14 cellular contexts compared by ENCODE assay signal in the genomic region with DNA sequence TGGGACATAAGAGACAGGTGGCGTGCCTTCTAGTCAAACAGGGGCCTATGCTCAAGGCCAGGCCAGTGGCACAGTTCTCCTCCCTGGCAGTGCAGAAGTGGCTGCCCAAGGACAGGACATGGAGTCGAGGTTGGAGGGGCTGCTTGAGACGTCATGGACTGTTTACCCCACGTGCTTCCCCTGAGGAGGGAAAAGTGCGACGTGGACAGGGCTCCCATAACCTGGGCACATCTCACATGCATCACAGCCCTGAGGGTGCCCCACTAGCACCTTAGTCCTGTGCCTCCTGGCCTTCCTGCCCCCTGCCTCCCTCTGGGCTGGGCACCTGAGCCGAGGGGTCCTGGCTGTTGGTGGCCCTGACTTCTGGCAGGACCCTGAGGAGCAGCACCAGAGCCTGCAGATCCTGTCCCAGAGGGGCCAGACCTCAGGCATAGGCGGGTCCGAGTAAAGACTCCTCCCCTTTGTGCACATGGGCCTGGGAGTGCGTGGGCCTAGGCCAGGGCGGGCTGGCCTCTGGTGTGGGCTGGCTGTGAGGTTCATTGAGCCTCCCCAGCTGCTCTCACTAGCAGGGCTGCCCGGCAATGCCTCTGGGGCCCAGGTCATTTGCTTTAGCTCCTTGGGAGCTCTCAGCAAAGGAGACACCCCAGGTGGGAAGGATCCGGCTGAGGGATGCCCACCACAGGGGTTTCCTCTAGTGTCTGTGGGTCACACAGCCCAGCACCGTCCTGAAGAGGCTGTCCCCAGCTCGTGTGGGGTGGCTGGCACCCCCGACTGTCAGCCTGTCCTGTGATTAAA.
"Had no signal": no experiment of that assay in that cellular context is flagged by ENCODE, and none has a peak within 500 bp of the region (broad histone marks: within the 10 kb centered on the region; RNA-seq: fewer than 3 reads in every experiment).

No MANE protein-coding gene starts in this region.

- H3K9me3 Mint-ChIP-seq: activated B cell treated with CpG ODN at 0.5 μM for 24 hours; activated CD4-positive, alpha-beta T cell treated with anti-CD3 and anti-CD28 coated beads, Interleukin-2, amount 10 ng/mL, durations not matched to agents 24 days and 14 days; activated naive CD8-positive, alpha-beta T cell treated with anti-CD3 and anti-CD28 coated beads for 36 hours; activated T-helper 17 cell treated with anti-CD3 and anti-CD28 coated beads, Interleukin-2, amount 50 U/mL, for 72 hours; stimulated activated naive CD8-positive, alpha-beta T cell treated with anti-CD3 and anti-CD28 coated beads, Interleukin-15, amount 100 ng/mL, for 72 hours had no signal

- FAIRE-seq: colon, islet of Langerhans had no signal

- H3K4me3 ChIP-seq: lung, psoas muscle, testis had no signal

- H3K9me3 ChIP-seq: psoas muscle, testis had no signal

- H3K27me3 ChIP-seq: foreskin keratinocyte, testis had no signal

- H3K4me1 ChIP-seq: foreskin keratinocyte, testis had no signal

- ATAC-seq: activated T-helper 17 cell treated with anti-CD3 and anti-CD28 coated beads, Interleukin-2, amount 50 U/mL, for 72 hours; foreskin keratinocyte; naive thymus-derived CD4-positive, alpha-beta T cell; stimulated activated naive CD8-positive, alpha-beta T cell treated with anti-CD3 and anti-CD28 coated beads, Interleukin-15, amount 100 ng/mL, for 72 hours had no signal

- H3K4me1 Mint-ChIP-seq: activated B cell treated with CpG ODN at 0.5 μM for 24 hours; activated CD4-positive, alpha-beta T cell treated with anti-CD3 and anti-CD28 coated beads, Interleukin-2, amount 10 ng/mL, durations not matched to agents 24 days and 14 days; activated naive CD8-positive, alpha-beta T cell treated with anti-CD3 and anti-CD28 coated beads for 36 hours; stimulated activated naive CD8-positive, alpha-beta T cell treated with anti-CD3 and anti-CD28 coated beads, Interleukin-15, amount 100 ng/mL, for 72 hours had no signal

- H3K27me3 Mint-ChIP-seq: activated B cell treated with CpG ODN at 0.5 μM for 24 hours; activated CD4-positive, alpha-beta T cell treated with anti-CD3 and anti-CD28 coated beads, Interleukin-2, amount 10 ng/mL, durations not matched to agents 24 days and 14 days; activated naive CD8-positive, alpha-beta T cell treated with anti-CD3 and anti-CD28 coated beads for 36 hours; activated T-helper 17 cell treated with anti-CD3 and anti-CD28 coated beads, Interleukin-2, amount 50 U/mL, for 72 hours; naive thymus-derived CD4-positive, alpha-beta T cell; stimulated activated naive CD8-positive, alpha-beta T cell treated with anti-CD3 and anti-CD28 coated beads, Interleukin-15, amount 100 ng/mL, for 72 hours had no signal

- H3K4me3 Mint-ChIP-seq: activated B cell treated with CpG ODN at 0.5 μM for 24 hours; activated CD4-positive, alpha-beta T cell treated with anti-CD3 and anti-CD28 coated beads, Interleukin-2, amount 10 ng/mL, durations not matched to agents 24 days and 14 days; activated naive CD8-positive, alpha-beta T cell treated with anti-CD3 and anti-CD28 coated beads for 36 hours; activated T-helper 17 cell treated with anti-CD3 and anti-CD28 coated beads, Interleukin-2, amount 50 U/mL, for 72 hours; naive thymus-derived CD4-positive, alpha-beta T cell; stimulated activated naive CD8-positive, alpha-beta T cell treated with anti-CD3 and anti-CD28 coated beads, Interleukin-15, amount 100 ng/mL, for 72 hours had no signal

- H3K27ac ChIP-seq: foreskin keratinocyte, psoas muscle, testis had no signal

- DNase-seq: activated B cell treated with CpG ODN at 0.5 μM for 24 hours; activated CD4-positive, alpha-beta T cell treated with anti-CD3 and anti-CD28 coated beads, Interleukin-2, amount 10 ng/mL, durations not matched to agents 24 days and 14 days; activated naive CD8-positive, alpha-beta T cell treated with anti-CD3 and anti-CD28 coated beads for 36 hours; foreskin keratinocyte; naive thymus-derived CD4-positive, alpha-beta T cell; stimulated activated CD4-positive, alpha-beta T cell treated with anti-CD3 and anti-CD28 coated beads, Interleukin-15, amount 100 ng/mL, for 24 hours; stimulated activated CD4-positive, alpha-beta T cell treated with anti-CD3 and anti-CD28 coated beads, Interleukin-4, amount 100 ng/mL, for 24 hours; stimulated activated naive CD8-positive, alpha-beta T cell treated with anti-CD3 and anti-CD28 coated beads, Interleukin-15, amount 100 ng/mL, for 72 hours; testis had no signal

- H3K27ac Mint-ChIP-seq: activated B cell treated with CpG ODN at 0.5 μM for 24 hours; activated CD4-positive, alpha-beta T cell treated with anti-CD3 and anti-CD28 coated beads, Interleukin-2, amount 10 ng/mL, durations not matched to agents 24 days and 14 days; activated naive CD8-positive, alpha-beta T cell treated with anti-CD3 and anti-CD28 coated beads for 36 hours; activated T-helper 17 cell treated with anti-CD3 and anti-CD28 coated beads, Interleukin-2, amount 50 U/mL, for 72 hours; naive thymus-derived CD4-positive, alpha-beta T cell; stimulated activated naive CD8-positive, alpha-beta T cell treated with anti-CD3 and anti-CD28 coated beads, Interleukin-15, amount 100 ng/mL, for 72 hours had no signal
